ENCODE assay signal across 8 cellular contexts in genomic region chr3:49723631-49724551, GRCh38. TPM values are rescaled to one million over a fixed set of nuclear protein-coding genes. Genes with fewer than 3 reads are reported as not detected.
DNase-seq lines count a peak whose midpoint lies in the region; ATAC-seq and TF ChIP-seq lines count a peak whose summit lies in the region.

GMPPB (minus strand) TSS chr3:49723951; CDS start chr3:49723726, 225 bp downstream.

- DNase-seq in NCI-H1694 treated with DMSO at 0.1 percent for 48 hours (lab: John Stamatoyannopoulos, UW) = peak; percentile 40
- peak; percentile 94 for DNase-seq in amniotic epithelial cell (ENCODE audit: low read depth)
- DNase-seq in heart right ventricle = peak; percentile 97 to 98
- peak; percentile 100 for DNase-seq in posterior vena cava (ENCODE audit: low spot score)
- peak; percentile 99 for DNase-seq in upper lobe of left lung

- TF ChIP-seq CTCF in heart right ventricle (IDR thresholded peaks at IDR 0.05) (no peak), upper lobe of left lung (IDR thresholded peaks at IDR 0.05) (peak in 2 of 6 experiments; percentile 7 to 13)

- peaks cover 29% of the 10 kb centered on the region for H3K4me1 Mint-ChIP-seq in T-helper 1 cell treated with Interleukin-12 subunit alpha and Interleukin-12 subunit beta and Interleukin-4 antibody, amounts not matched to agents 30 μg/mL and 1 μg/mL, for 36 hours (ENCODE audit: low read depth)

- H3K9me3 Mint-ChIP-seq in T-helper 1 cell treated with Interleukin-12 subunit alpha and Interleukin-12 subunit beta and Interleukin-4 antibody, amounts not matched to agents 30 μg/mL and 1 μg/mL, for 36 hours = no peaks in the 10 kb centered on the region

- peak within 1 kb of the TSS; percentile 96 for H3K27ac Mint-ChIP-seq in T-helper 1 cell treated with Interleukin-12 subunit alpha and Interleukin-12 subunit beta and Interleukin-4 antibody, amounts not matched to agents 30 μg/mL and 1 μg/mL, for 36 hours

- peak within 1 kb of the TSS; percentile 94 for H3K4me3 Mint-ChIP-seq in T-helper 1 cell treated with Interleukin-12 subunit alpha and Interleukin-12 subunit beta and Interleukin-4 antibody, amounts not matched to agents 30 μg/mL and 1 μg/mL, for 36 hours

- H3K4me1 ChIP-seq in heart right ventricle = peaks cover 12 to 44% (median 30%) of the 10 kb centered on the region in 9 donors
- H3K4me1 ChIP-seq in upper lobe of left lung = peaks cover 24 to 47% (median 28%) of the 10 kb centered on the region in 4 donors

- WGBS in heart right ventricle, 2 donors = 0 to 1% methylated on average over 102 of the region's 102 CpGs
- 0% methylated on average over 7 to 52 of the region's 102 CpGs for WGBS in upper lobe of left lung, 2 donors

- H3K4me3 ChIP-seq in heart right ventricle (peak within 1 kb of the TSS; percentile 68 to 100 (median 94)), upper lobe of left lung (peak within 1 kb of the TSS; percentile 67 to 94 (median 86))

- H3K27me3 ChIP-seq in heart right ventricle = no peaks in the 10 kb centered on the region
- H3K27me3 ChIP-seq in upper lobe of left lung = no peaks in the 10 kb centered on the region

- intact Hi-C loops in heart right ventricle (cut with DNase I) = loop anchor here in 2 of 10 donors (5.0 to 10.0 kb wide), 2 partner anchors 63 to 181 kb away; partner anchors contain the start of genes IP6K1 (in 1 of the 2) and MST1R (in 1 of the 2)
- intact Hi-C loops in posterior vena cava (cut with DNase I) = no loop called here

- H3K9me3 ChIP-seq in heart right ventricle = no peaks in the 10 kb centered on the region
- no peaks in the 10 kb centered on the region for H3K9me3 ChIP-seq in upper lobe of left lung

- TF ChIP-seq EP300 in upper lobe of left lung (IDR thresholded peaks at IDR 0.05) = no peak

- peak in 2 of 4 donors; percentile 39 to 87 for TF ChIP-seq POLR2A in upper lobe of left lung (IDR thresholded peaks at IDR 0.05)

- peaks cover 25% of the 10 kb centered on the region for H3K36me3 Mint-ChIP-seq in T-helper 1 cell treated with Interleukin-12 subunit alpha and Interleukin-12 subunit beta and Interleukin-4 antibody, amounts not matched to agents 30 μg/mL and 1 μg/mL, for 36 hours (ENCODE audit: low read depth)

- peaks cover 0 to 66% (median 18%) of the 10 kb centered on the region in 9 donors for H3K36me3 ChIP-seq in heart right ventricle
- peaks cover 15 to 61% (median 35%) of the 10 kb centered on the region in 4 donors for H3K36me3 ChIP-seq in upper lobe of left lung

- peak within 1 kb of the TSS; percentile 53 to 98 (median 93) for H3K27ac ChIP-seq in heart right ventricle
- peak within 1 kb of the TSS; percentile 91 to 96 (median 93) for H3K27ac ChIP-seq in upper lobe of left lung

- ATAC-seq in GM18498 (IDR thresholded peaks at IDR 0.05; ENCODE audit: unreplicated experiment) (peak; percentile 83), HG02885 (IDR thresholded peaks at IDR 0.05; ENCODE audit: poor library complexity, unreplicated experiment) (peak; percentile 80), heart right ventricle (peak; percentile 87 to 93 (median 92)), upper lobe of left lung (ENCODE audit: low FRiP score in 2 of 2) (peak; percentile 94 to 95)

- H3K27me3 Mint-ChIP-seq in T-helper 1 cell treated with Interleukin-12 subunit alpha and Interleukin-12 subunit beta and Interleukin-4 antibody, amounts not matched to agents 30 μg/mL and 1 μg/mL, for 36 hours (ENCODE audit: low read depth) = no peaks in the 10 kb centered on the region

RNA-seq across cellular contexts. Expression of gene GMPPB, which starts in this region (rescaled TPM):
- total RNA-seq in heart right ventricle (10 to 100 TPM in 8 of 10 donors, 1 to 10 TPM in 2; 9.6 to 30.4 (median 12.9) TPM), posterior vena cava (10 to 100 TPM; 28.8 to 29.6 TPM), upper lobe of left lung (10 to 100 TPM; 17.8 to 45.8 (median 41.3) TPM)
- polyA plus RNA-seq in heart right ventricle = 10 to 100 TPM in 1 of 2 donors, 1 to 10 TPM in 1; 8.7 to 48.8 TPM

Comparison
In these comparisons a context has a peak if more than half of its experiments do, and no peak if none do; other contexts are left out.
1. Peak in every context shown above with its lines: DNase-seq, ATAC-seq, H3K4me3 ChIP-seq and H3K27ac ChIP-seq.
2. DNase-seq: peak in every context shown above with its lines; median percentile 100 in posterior vena cava; 99 in upper lobe of left lung; 98 in heart right ventricle; 94 in amniotic epithelial cell; 40 in NCI-H1694 treated with DMSO at 0.1 percent for 48 hours.